ENCODE assay signal across 9 cellular contexts in the genomic region with DNA sequence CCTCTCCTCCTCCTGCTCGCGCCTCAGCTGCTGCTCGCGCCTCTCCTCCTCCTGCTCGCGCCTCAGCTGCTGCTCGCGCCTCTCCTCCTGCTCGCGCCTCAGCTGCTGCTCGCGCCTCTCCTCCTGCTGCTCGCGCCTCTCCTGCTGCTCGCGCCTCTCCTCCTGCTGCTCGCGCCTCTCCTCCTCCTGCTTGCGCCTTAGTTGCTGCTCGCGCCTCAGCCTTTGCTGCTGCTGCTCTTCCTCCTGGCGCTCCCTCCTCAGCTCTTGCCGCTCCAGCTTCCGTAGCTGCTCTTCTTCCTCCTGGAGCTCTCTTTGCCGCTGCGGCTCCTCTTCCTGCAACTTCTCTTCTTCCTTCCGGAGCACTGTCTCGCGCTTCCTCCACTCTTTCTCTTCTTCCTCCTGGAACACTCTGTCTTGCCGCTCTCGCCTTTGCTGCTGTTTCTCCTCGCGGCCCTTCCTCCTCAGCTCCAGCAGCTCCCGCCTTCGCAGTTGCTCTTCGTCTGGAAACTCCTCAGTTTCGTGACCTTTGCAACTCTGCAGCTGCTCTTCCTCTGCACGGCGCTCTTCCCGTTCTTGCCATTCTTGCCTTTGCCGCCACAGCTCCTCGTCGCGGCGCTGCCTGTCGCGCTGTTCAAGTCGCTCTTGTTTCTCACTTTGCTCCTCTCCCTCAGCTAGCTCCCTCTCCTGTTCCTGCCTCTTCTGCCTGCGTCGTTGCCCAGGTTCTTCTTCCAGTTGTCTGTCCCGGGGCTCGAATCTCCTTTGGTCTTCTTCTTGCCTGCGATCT. TPM values are rescaled to one million over a fixed set of nuclear protein-coding genes. Genes with fewer than 3 reads are reported as not detected.
DNase-seq lines count a peak whose midpoint lies in the region; ATAC-seq and TF ChIP-seq lines count a peak whose summit lies in the region.
"Had no signal": no experiment of that assay in that cellular context is flagged by ENCODE, and none has a peak within 500 bp of the region (broad histone marks: within the 10 kb centered on the region; RNA-seq: fewer than 3 reads in every experiment).

No MANE protein-coding gene starts in this region.

- H3K27me3 ChIP-seq in Caco-2 (replicated peaks; ENCODE audit: control insufficient read depth, insufficient read depth, low read length), result peaks cover 10% of the 10 kb centered on the region
- H3K27me3 ChIP-seq in HUES48 (ENCODE audit: control insufficient read depth, insufficient read depth, low read length), result peaks cover 98% of the 10 kb centered on the region
- peaks cover 72 to 85% of the 10 kb centered on the region in 2 donors for H3K27me3 ChIP-seq in duodenal mucosa (ENCODE audit: control insufficient read depth in 1 of 2, insufficient read depth in 2 of 2, low read length in 2 of 2)
- H3K27me3 ChIP-seq in neuron (ENCODE audit: insufficient read depth, low read length), result peaks cover 26% of the 10 kb centered on the region

- no peak for ATAC-seq in HG02623 (IDR thresholded peaks at IDR 0.05; ENCODE audit: unreplicated experiment)

- DNase-seq in Caco-2, result peak in 1 of 2 experiments; percentile 22
- DNase-seq in cerebellum (ENCODE audit: low spot score), result no peak
- DNase-seq in cortex of kidney (lab: John Stamatoyannopoulos, UW), result no peak
- no peak for DNase-seq in kidney glomerular epithelial cell (lab: John Stamatoyannopoulos, UW)

- no peaks in the 10 kb centered on the region for H3K9me3 Mint-ChIP-seq in Caco-2 (ENCODE audit: unreplicated experiment)
- H3K9me3 Mint-ChIP-seq: stimulated activated effector memory CD8-positive, alpha-beta T cell treated with anti-CD3 and anti-CD28 coated beads, Interleukin-12 subunit alpha, Interleukin-12 subunit beta, amount 100 ng/mL, for 72 hours had no signal

- no peak for TF ChIP-seq CTCF in Caco-2 (IDR thresholded peaks at IDR 0.05; ENCODE audit: insufficient read depth in 1 of 2, low read depth in 1 of 2, low read length in 1 of 2, severe bottlenecking in 1 of 2, unreplicated experiment in 1 of 2)

- POLR2A ChIA-PET in Caco-2 (lab: Charles Lee), result no interaction called here

- H3K9me3 ChIP-seq in Caco-2 (no peaks in the 10 kb centered on the region), HUES48 (ENCODE audit: control insufficient read depth, insufficient read depth, low read length) (peaks cover 12% of the 10 kb centered on the region), duodenal mucosa (ENCODE audit: control insufficient read depth in 1 of 2, low read length in 2 of 2) (peaks cover 12 to 14% of the 10 kb centered on the region in 2 donors), neuron (ENCODE audit: low read length) (peaks cover 7% of the 10 kb centered on the region)

- H3K36me3 Mint-ChIP-seq in Caco-2 (ENCODE audit: insufficient read depth, unreplicated experiment), result peaks cover 10% of the 10 kb centered on the region
- H3K36me3 Mint-ChIP-seq: stimulated activated effector memory CD8-positive, alpha-beta T cell treated with anti-CD3 and anti-CD28 coated beads, Interleukin-12 subunit alpha, Interleukin-12 subunit beta, amount 100 ng/mL, for 72 hours had no signal

- no peak overlapping the region for H3K4me3 Mint-ChIP-seq in Caco-2 (ENCODE audit: unreplicated experiment)
- H3K4me3 Mint-ChIP-seq: stimulated activated effector memory CD8-positive, alpha-beta T cell treated with anti-CD3 and anti-CD28 coated beads, Interleukin-12 subunit alpha, Interleukin-12 subunit beta, amount 100 ng/mL, for 72 hours had no signal

- no peak overlapping the region for H3K27ac Mint-ChIP-seq in Caco-2 (ENCODE audit: unreplicated experiment)
- H3K27ac Mint-ChIP-seq: stimulated activated effector memory CD8-positive, alpha-beta T cell treated with anti-CD3 and anti-CD28 coated beads, Interleukin-12 subunit alpha, Interleukin-12 subunit beta, amount 100 ng/mL, for 72 hours had no signal

- H3K9ac ChIP-seq in HUES48 (ENCODE audit: low read depth, low read length) (no peak overlapping the region), duodenal mucosa (ENCODE audit: low read depth in 1 of 2, low read length in 2 of 2) (no peak overlapping the region)

- peaks cover 15% of the 10 kb centered on the region for H3K27me3 Mint-ChIP-seq in Caco-2 (ENCODE audit: insufficient read depth, unreplicated experiment)

- H3K27ac ChIP-seq in HUES48 (ENCODE audit: low read depth, low read length), result no peak overlapping the region
- no peak overlapping the region for H3K27ac ChIP-seq in duodenal mucosa (ENCODE audit: low read depth, low read length)

- H3K4me3 ChIP-seq in Caco-2 (ENCODE audit: low read depth, low read length) (peak overlapping the region; percentile 23), HUES48 (ENCODE audit: low read depth, low read length) (peak overlapping the region; percentile 48), duodenal mucosa (ENCODE audit: low read depth in 1 of 2, low read length in 2 of 2) (peak overlapping the region; percentile 60 to 64), neuron (ENCODE audit: low read length) (peak overlapping the region; percentile 25)

- BruUV-seq in Caco-2 (replicated peaks; lab: Mats Ljungman, UMichigan), result no TSS peak

- intact Hi-C loops in Caco-2 (cut with micrococcal nuclease; ENCODE audit: unreplicated experiment), result no loop called here

- CTCF ChIA-PET in Caco-2 (lab: Charles Lee), result interaction anchor here (0.7 to 1.4 kb wide), 5 partner anchors 22 to 346 kb away, joined by 3 to 8 read pairs (median 4); a partner anchor contains a TSS

- H3K36me3 ChIP-seq in Caco-2 (ENCODE audit: control insufficient read depth, insufficient read depth, low read length), result no peaks in the 10 kb centered on the region
- no peaks in the 10 kb centered on the region for H3K36me3 ChIP-seq in HUES48 (ENCODE audit: control insufficient read depth, insufficient read depth, low read length)
- no peaks in the 10 kb centered on the region for H3K36me3 ChIP-seq in duodenal mucosa (ENCODE audit: control insufficient read depth in 1 of 2, insufficient read depth in 2 of 2, low read length in 2 of 2)
- H3K36me3 ChIP-seq in neuron (ENCODE audit: insufficient read depth, low read length), result no peaks in the 10 kb centered on the region

- peaks cover 9% of the 10 kb centered on the region for H3K4me1 Mint-ChIP-seq in Caco-2 (ENCODE audit: low read depth, unreplicated experiment)
- H3K4me1 Mint-ChIP-seq: stimulated activated effector memory CD8-positive, alpha-beta T cell treated with anti-CD3 and anti-CD28 coated beads, Interleukin-12 subunit alpha, Interleukin-12 subunit beta, amount 100 ng/mL, for 72 hours had no signal

- no peak overlapping the region for H2AFZ ChIP-seq in neuron (ENCODE audit: low read depth, low read length)

- no peaks in the 10 kb centered on the region for H3K4me1 ChIP-seq in Caco-2
- H3K4me1 ChIP-seq in HUES48 (ENCODE audit: control insufficient read depth, insufficient read depth, low read length), result peaks cover 8% of the 10 kb centered on the region
- peaks cover 21 to 33% of the 10 kb centered on the region in 2 donors for H3K4me1 ChIP-seq in duodenal mucosa (ENCODE audit: control insufficient read depth in 1 of 2, insufficient read depth in 2 of 2, low read length in 2 of 2)
- no peaks in the 10 kb centered on the region for H3K4me1 ChIP-seq in neuron (ENCODE audit: insufficient read depth, low read length)

RNA-seq across cellular contexts. Expression of a gene that starts 3.0 kb away (rescaled TPM):
- total RNA-seq in Caco-2 (2022), result 0.39 and 0.54 TPM in 2 replicates
- 0.27 TPM for total RNA-seq in cerebellum

RNA-seq across cellular contexts. Expression of a gene that starts 23.4 kb away (rescaled TPM):
- total RNA-seq in Caco-2 (2022) (not detected in 2 replicates), cerebellum (not detected)

RNA-seq across cellular contexts. Expression of a gene that starts 46.7 kb away (rescaled TPM):
- total RNA-seq in Caco-2 (2022) (not detected in 2 replicates), cerebellum (not detected)
